11 cellular contexts compared by ENCODE assay signal in genomic region chr19:4557186-4557970, GRCh38. TPM values are rescaled to one million over a fixed set of nuclear protein-coding genes. Genes with fewer than 3 reads are reported as not detected.
A peak's percentile ranks its signal among the peaks of the same experiment; 100 is the strongest.
DNase-seq lines count a peak whose midpoint lies in the region; ATAC-seq and TF ChIP-seq lines count a peak whose summit lies in the region.
"Had no signal": no experiment of that assay in that cellular context is flagged by ENCODE, and none has a peak within 500 bp of the region (broad histone marks: within the 10 kb centered on the region; RNA-seq: fewer than 3 reads in every experiment).

No MANE protein-coding gene starts in this region.

- no peak overlapping the region for H3K56ac ChIP-seq in H9 (ENCODE audit: insufficient read length, low read depth, low read length)

- H2AFZ ChIP-seq in DND-41 (ENCODE audit: low read depth, low read length) (no peak overlapping the region), H9 (ENCODE audit: low read length) (no peak overlapping the region)

- H3K36me3 Mint-ChIP-seq in H9 (ENCODE audit: insufficient read depth in 1 of 3, low read depth in 3 of 3): peaks cover 28 to 38% (median 33%) of the 10 kb centered on the region in 3 experiments
- no peaks in the 10 kb centered on the region for H3K36me3 Mint-ChIP-seq in activated CD4-positive, alpha-beta memory T cell treated with anti-CD3 and anti-CD28 coated beads, Interleukin-2, amount 10 ng/mL, durations not matched to agents 7 days and 5 days (ENCODE audit: low read depth)

- H3K4me2 ChIP-seq in DND-41 (ENCODE audit: insufficient read depth, low read length) (no peak overlapping the region), H9 (ENCODE audit: insufficient read depth, insufficient read length, low read length) (no peak overlapping the region)

- no peak overlapping the region for H2BK12ac ChIP-seq in H9 (ENCODE audit: insufficient read length, low read depth, low read length)

- no peak for ATAC-seq in DND-41 (ENCODE audit: insufficient read depth, low read depth)

- no peak overlapping the region for H3K14ac ChIP-seq in H9 (ENCODE audit: insufficient read depth, low read length)

- no peaks in the 10 kb centered on the region for H3K36me3 ChIP-seq in DND-41 (ENCODE audit: insufficient read depth, low read length)
- H3K36me3 ChIP-seq: ovary had no signal

- no CpG with 5 or more reads among the region's 31 CpGs for WGBS in H9 (ENCODE audit: extremely low coverage, insufficient read length, low lambda C conversion rate)

- H3K9ac ChIP-seq in DND-41 (ENCODE audit: low read depth, low read length): no peak overlapping the region
- H3K9ac ChIP-seq in H9 (ENCODE audit: extremely low read depth, insufficient read length, low read length): no peak overlapping the region

- no peak overlapping the region for H4K91ac ChIP-seq in H9 (ENCODE audit: insufficient read length, low read depth, low read length)

- no peak overlapping the region for H2BK20ac ChIP-seq in H9 (ENCODE audit: low read depth, low read length, poor library complexity, severe bottlenecking)

- no peak overlapping the region for H3K4me3 Mint-ChIP-seq in H9
- no peak overlapping the region for H3K4me3 Mint-ChIP-seq in activated CD4-positive, alpha-beta memory T cell treated with anti-CD3 and anti-CD28 coated beads, Interleukin-2, amount 10 ng/mL, durations not matched to agents 7 days and 5 days
- H3K4me3 Mint-ChIP-seq: brain had no signal

- no peak overlapping the region for H3K23ac ChIP-seq in H9 (ENCODE audit: insufficient read length, low read depth, low read length)

- H3K27me3 Mint-ChIP-seq in H9 (ENCODE audit: low read depth): peaks cover 2% of the 10 kb centered on the region; the same call in 1 of the 2 replicates
- H3K27me3 Mint-ChIP-seq in activated CD4-positive, alpha-beta memory T cell treated with anti-CD3 and anti-CD28 coated beads, Interleukin-2, amount 10 ng/mL, durations not matched to agents 7 days and 5 days: no peaks in the 10 kb centered on the region
- H3K27me3 Mint-ChIP-seq: brain had no signal

- H4K5ac ChIP-seq in H9 (ENCODE audit: insufficient read length, low read depth, low read length): no peak overlapping the region

- H2BK15ac ChIP-seq in H9 (ENCODE audit: low read depth, low read length): no peak overlapping the region

- H3K27ac ChIP-seq in DND-41 (ENCODE audit: low read length): no peak overlapping the region
- no peak overlapping the region for H3K27ac ChIP-seq in H9 (ENCODE audit: insufficient read length, low read depth, low read length)
- H3K27ac ChIP-seq: ovary, VCaP had no signal

- H3K18ac ChIP-seq in H9 (ENCODE audit: insufficient read length, low read depth, low read length): no peak overlapping the region

- DNase-seq in DND-41 (no peak), H9 (peak; percentile 78), iPS-NIHi11 (ENCODE audit: low spot score) (peak; percentile 68), NCI-H524 (lab: John Stamatoyannopoulos, UW) (no peak), NCI-H1092 treated with DMSO at 0.1 percent for 48 hours (lab: John Stamatoyannopoulos, UW) (no peak), A172 (ENCODE audit: low spot score) (no peak)
- DNase-seq in activated CD4-positive, alpha-beta memory T cell treated with anti-CD3 and anti-CD28 coated beads, Interleukin-2, amount 10 ng/mL, durations not matched to agents 7 days and 5 days: peak; percentile 25
- DNase-seq in effector CD8-positive, alpha-beta T cell (lab: John Stamatoyannopoulos, UW): no peak

- peaks cover 9 to 18% of the 10 kb centered on the region in 2 experiments for H3K4me1 Mint-ChIP-seq in H9
- peaks cover 1% of the 10 kb centered on the region for H3K4me1 Mint-ChIP-seq in activated CD4-positive, alpha-beta memory T cell treated with anti-CD3 and anti-CD28 coated beads, Interleukin-2, amount 10 ng/mL, durations not matched to agents 7 days and 5 days
- H3K4me1 Mint-ChIP-seq: brain had no signal

- H3K9me3 ChIP-seq in DND-41 (ENCODE audit: insufficient read depth, low read length, severe bottlenecking): no peaks in the 10 kb centered on the region
- no peaks in the 10 kb centered on the region for H3K9me3 ChIP-seq in H9 (ENCODE audit: control insufficient read depth, low read depth, low read length)
- H3K9me3 ChIP-seq: ovary had no signal

- no peak overlapping the region for H3K4ac ChIP-seq in H9 (ENCODE audit: low read depth, low read length)

- peaks cover 3% of the 10 kb centered on the region; the same call in 1 of the 2 replicates for H3K4me1 ChIP-seq in DND-41 (ENCODE audit: insufficient read depth, low read length)
- H3K4me1 ChIP-seq in H9 (ENCODE audit: insufficient read depth, low read length): no peaks in the 10 kb centered on the region; the same call in 1 of the 2 replicates

- no peaks in the 10 kb centered on the region for H3K23me2 ChIP-seq in H9 (ENCODE audit: insufficient read length, low read depth, low read length, poor library complexity, severe bottlenecking)

- H3K9me3 Mint-ChIP-seq in H9: no peaks in the 10 kb centered on the region; a peak in 1 of 5 replicates
- H3K9me3 Mint-ChIP-seq in activated CD4-positive, alpha-beta memory T cell treated with anti-CD3 and anti-CD28 coated beads, Interleukin-2, amount 10 ng/mL, durations not matched to agents 7 days and 5 days: no peaks in the 10 kb centered on the region

- no peak overlapping the region for H2BK120ac ChIP-seq in H9 (ENCODE audit: low read depth, low read length, poor library complexity, severe bottlenecking)

- H3K27me3 ChIP-seq in DND-41 (ENCODE audit: insufficient read depth, low read length, poor library complexity): no peaks in the 10 kb centered on the region
- H3K27me3 ChIP-seq in H9 (ENCODE audit: insufficient read depth, low read length): no peaks in the 10 kb centered on the region
- H3K27me3 ChIP-seq: ovary had no signal

- POLR2A ChIA-PET in activated CD4-positive, alpha-beta memory T cell treated with anti-CD3 and anti-CD28 coated beads, Interleukin-2, amount 10 ng/mL, durations not matched to agents 7 days and 5 days (lab: Charles Lee): no interaction called here

- H3K27ac Mint-ChIP-seq in H9: peak overlapping the region in 2 of 3 experiments; percentile 42 to 59; a peak in 2 of 7 replicates
- no peak overlapping the region for H3K27ac Mint-ChIP-seq in activated CD4-positive, alpha-beta memory T cell treated with anti-CD3 and anti-CD28 coated beads, Interleukin-2, amount 10 ng/mL, durations not matched to agents 7 days and 5 days
- H3K27ac Mint-ChIP-seq: brain had no signal

- H4K20me1 ChIP-seq in DND-41 (ENCODE audit: insufficient read depth, low read length) (no peaks in the 10 kb centered on the region), H9 (ENCODE audit: control insufficient read depth, insufficient read depth, insufficient read length) (peaks cover 6% of the 10 kb centered on the region)

- no peak overlapping the region for H3T11ph ChIP-seq in H9 (ENCODE audit: low read length)

- CTCF ChIA-PET in activated CD4-positive, alpha-beta memory T cell treated with anti-CD3 and anti-CD28 coated beads, Interleukin-2, amount 10 ng/mL, durations not matched to agents 7 days and 5 days (lab: Charles Lee): interaction anchor here (0.5 to 1.3 kb wide), 3 partner anchors 10 to 288 kb away, joined by 3 to 7 read pairs (median 4); no protein-coding TSS in a partner anchor

- no peak overlapping the region for H4K8ac ChIP-seq in H9 (replicated peaks; ENCODE audit: insufficient read length, low read depth, low read length)

- H2BK5ac ChIP-seq in H9 (ENCODE audit: insufficient read length, low read length): no peak overlapping the region

- H3K79me2 ChIP-seq in DND-41 (ENCODE audit: insufficient read depth, low read length) (no peaks in the 10 kb centered on the region), H9 (ENCODE audit: insufficient read depth, low read length) (no peaks in the 10 kb centered on the region)

- TF ChIP-seq CTCF in DND-41 (IDR thresholded peaks at IDR 0.05; ENCODE audit: borderline replicate concordance, extremely low read depth, low read length, poor library complexity, severe bottlenecking) (peak; percentile 58), H9 (conservative IDR thresholded peaks at IDR 0.05) (peak; percentile 55; the same call in 2 of the 3 replicates)

- H3K79me1 ChIP-seq in H9 (ENCODE audit: insufficient read depth, low read depth, low read length, poor library complexity, severe bottlenecking): no peaks in the 10 kb centered on the region

- H3K4me3 ChIP-seq in DND-41 (ENCODE audit: low read depth in 1 of 2, low read length in 2 of 2): no peak overlapping the region
- H3K4me3 ChIP-seq: ovary had no signal

- H2AK5ac ChIP-seq in H9 (ENCODE audit: insufficient read length, low read length): no peak overlapping the region

RNA-seq across cellular contexts. Expression of gene SEMA6B, which starts 2.1 kb away (rescaled TPM):
- total RNA-seq in H9 (2021): 38.4 and 38.7 TPM in 2 replicates
- total RNA-seq in activated CD4-positive, alpha-beta memory T cell treated with anti-CD3 and anti-CD28 coated beads, Interleukin-2, amount 10 ng/mL, durations not matched to agents 7 days and 5 days: not detected
- 29.2 and 34.1 TPM in 2 replicates for total RNA-seq in A172 (2014; rRNA removed; shearing (Covaris generic))

RNA-seq across cellular contexts. Expression of gene LRG1, which starts 17.5 kb away (rescaled TPM):
- total RNA-seq in H9 (2021): 0.24 and 0.50 TPM in 2 replicates
- under 1 TPM; 0.15 to 0.18 TPM for total RNA-seq in activated CD4-positive, alpha-beta memory T cell treated with anti-CD3 and anti-CD28 coated beads, Interleukin-2, amount 10 ng/mL, durations not matched to agents 7 days and 5 days
- 0.09 and 0.10 TPM in 2 replicates for total RNA-seq in A172 (2014; rRNA removed; shearing (Covaris generic))

RNA-seq across cellular contexts. Expression of gene PLIN5, which starts 22.4 kb away (rescaled TPM):
- total RNA-seq in H9 (2021): 2.7 and 3.9 TPM in 2 replicates
- total RNA-seq in activated CD4-positive, alpha-beta memory T cell treated with anti-CD3 and anti-CD28 coated beads, Interleukin-2, amount 10 ng/mL, durations not matched to agents 7 days and 5 days: not detected
- total RNA-seq in A172 (2014; rRNA removed; shearing (Covaris generic)): not detected in 2 replicates

RNA-seq across cellular contexts. Expression of gene PLIN4, which starts 39.1 kb away (rescaled TPM):
- 0.90 and 1.1 TPM in 2 replicates for total RNA-seq in H9 (2021)
- not detected for total RNA-seq in activated CD4-positive, alpha-beta memory T cell treated with anti-CD3 and anti-CD28 coated beads, Interleukin-2, amount 10 ng/mL, durations not matched to agents 7 days and 5 days
- 0.17 TPM in 2 replicates for total RNA-seq in A172 (2014; rRNA removed; shearing (Covaris generic))

Comparison
In these comparisons a context has a peak if more than half of its experiments do, and no peak if none do; other contexts are left out.
1. DNase-seq: peak in H9 (single experiment), activated CD4-positive, alpha-beta memory T cell treated with anti-CD3 and anti-CD28 coated beads, Interleukin-2, amount 10 ng/mL, durations not matched to agents 7 days and 5 days (single experiment) and iPS-NIHi11 (single experiment); none in DND-41 (single experiment), NCI-H524 (0 of 2), NCI-H1092 treated with DMSO at 0.1 percent for 48 hours (single experiment), effector CD8-positive, alpha-beta T cell (single experiment) and A172 (single experiment).
2. RNA of gene SEMA6B, which starts 2.1 kb away (total RNA-seq): 38.4 to 38.7 TPM in H9 and 29.2 to 34.1 TPM in A172; not detected in activated CD4-positive, alpha-beta memory T cell treated with anti-CD3 and anti-CD28 coated beads, Interleukin-2, amount 10 ng/mL, durations not matched to agents 7 days and 5 days; every median in the first group is over 10 times any median in the second.